Comparison of ENCODE assay signal across 25 cellular contexts in genomic region chr2:144683063-144683740, GRCh38.
DNase-seq lines count a peak whose midpoint lies in the region; ATAC-seq, FAIRE-seq and TF ChIP-seq lines count a peak whose summit lies in the region.
"Had no signal": no experiment of that assay in that cellular context is flagged by ENCODE, and none has a peak within 500 bp of the region (broad histone marks: within the 10 kb centered on the region; RNA-seq: fewer than 3 reads in every experiment).

No MANE protein-coding gene starts in this region.

- H3K4me3 ChIP-seq in Karpas-422 (ENCODE audit: low read length) (peak overlapping the region; percentile 39), OCI-LY1 (ENCODE audit: low read depth, low read length, poor library complexity, severe bottlenecking) (peak overlapping the region; percentile 35), retinal pigment epithelial cell (ENCODE audit: low read length) (no peak overlapping the region), pancreas (no peak overlapping the region), A673 (ENCODE audit: low read depth, low read length, poor library complexity, severe bottlenecking) (no peak overlapping the region)
- H3K4me3 ChIP-seq: SJCRH30, tibial nerve had no signal

- H2AFZ ChIP-seq in Karpas-422 (ENCODE audit: low read length) (no peak overlapping the region), OCI-LY1 (ENCODE audit: low read length) (no peak overlapping the region)

- H3K36me3 ChIP-seq in Karpas-422 (ENCODE audit: insufficient read depth, low read length) = no peaks in the 10 kb centered on the region
- H3K36me3 ChIP-seq in OCI-LY1 (ENCODE audit: insufficient read depth, low read length) = no peaks in the 10 kb centered on the region
- H3K36me3 ChIP-seq in pancreas = no peaks in the 10 kb centered on the region
- H3K36me3 ChIP-seq in A673 (ENCODE audit: insufficient read depth, low read length, poor library complexity, severe bottlenecking) = no peaks in the 10 kb centered on the region
- H3K36me3 ChIP-seq: SJCRH30, tibial nerve had no signal

- no peak for TF ChIP-seq CTCF in OCI-LY1 (IDR thresholded peaks at IDR 0.05; ENCODE audit: low read length)
- no peak for TF ChIP-seq CTCF in retinal pigment epithelial cell (conservative IDR thresholded peaks at IDR 0.05; ENCODE audit: low read depth, low read length)
- TF ChIP-seq CTCF in pancreas (IDR thresholded peaks at IDR 0.05) = no peak
- TF ChIP-seq CTCF in A673 (conservative IDR thresholded peaks at IDR 0.05; ENCODE audit: low read depth, low read length) = no peak

- H3K9me3 ChIP-seq in Karpas-422 (ENCODE audit: low read length) = no peaks in the 10 kb centered on the region
- no peaks in the 10 kb centered on the region for H3K9me3 ChIP-seq in OCI-LY1 (ENCODE audit: low read length)
- H3K9me3 ChIP-seq in pancreas = no peaks in the 10 kb centered on the region
- no peaks in the 10 kb centered on the region for H3K9me3 ChIP-seq in A673 (ENCODE audit: low read depth, low read length, poor library complexity, severe bottlenecking)
- H3K9me3 ChIP-seq: SJCRH30, tibial nerve had no signal

- DNase-seq in Karpas-422 (peak; percentile 93), retinal pigment epithelial cell (ENCODE audit: low read depth) (peak; percentile 44), pancreas (no peak), A673 (ENCODE audit: low spot score) (no peak)
- DNase-seq in stimulated activated CD4-positive, alpha-beta T cell treated with anti-CD3 and anti-CD28 coated beads, Interleukin-2, amount 100 ng/mL, for 48 hours = no peak
- DNase-seq: activated CD4-positive, alpha-beta T cell treated with anti-CD3 and anti-CD28 coated beads, Interleukin-2, amount 50 U/mL, for 48 hours; activated gamma-delta T cell; Calu3; cortex of kidney; H7; hypothalamus; mesenchymal stem cell; naive thymus-derived CD8-positive, alpha-beta T cell; NCI-H1417 treated with DMSO at 0.1 percent for 48 hours; NCI-H510A treated with DMSO at 0.1 percent for 48 hours; SJCRH30; stimulated activated CD4-positive, alpha-beta T cell treated with anti-CD3 and anti-CD28 coated beads, Interleukin-1b, Interleukin-23, amount 100 ng/mL, for 48 hours; stimulated activated naive CD4-positive, alpha-beta T cell treated with Interleukin-2 at 50 U/mL for 16 hours; T-helper 17 cell had no signal

- BruUV-seq in A673 (replicated peaks; lab: Mats Ljungman, UMichigan) = no TSS peak

- FAIRE-seq in pancreas (lab: Jason Lieb, UNC) = no peak
- FAIRE-seq: GM18507 had no signal

- H3K79me2 ChIP-seq in Karpas-422 (ENCODE audit: low read length) (no peaks in the 10 kb centered on the region), OCI-LY1 (ENCODE audit: insufficient read depth, low read length) (no peaks in the 10 kb centered on the region)

- H3K27ac ChIP-seq in Karpas-422 (ENCODE audit: low read length) = peak overlapping the region; percentile 98
- peak overlapping the region; percentile 91 for H3K27ac ChIP-seq in OCI-LY1 (ENCODE audit: low read depth, low read length, poor library complexity, severe bottlenecking)
- no peak overlapping the region for H3K27ac ChIP-seq in pancreas
- H3K27ac ChIP-seq in A673 (ENCODE audit: low read depth, low read length, poor library complexity, severe bottlenecking) = no peak overlapping the region
- H3K27ac ChIP-seq: KMS-11, SJCRH30, VCaP had no signal

- H3K4me1 ChIP-seq in Karpas-422 (ENCODE audit: low read length) = peaks cover 94% of the 10 kb centered on the region
- H3K4me1 ChIP-seq in OCI-LY1 (ENCODE audit: insufficient read depth, low read length, severe bottlenecking) = peaks cover 97% of the 10 kb centered on the region
- no peaks in the 10 kb centered on the region for H3K4me1 ChIP-seq in pancreas
- no peaks in the 10 kb centered on the region for H3K4me1 ChIP-seq in A673 (ENCODE audit: insufficient read depth, low read length, poor library complexity, severe bottlenecking)
- H3K4me1 ChIP-seq: SJCRH30 had no signal

- ATAC-seq in esophagus mucosa (peak; percentile 94), pancreas (no peak)
- ATAC-seq: naive thymus-derived CD8-positive, alpha-beta T cell; T-helper 17 cell had no signal

- intact Hi-C loops in pancreas (cut with DNase I) = no loop called here
- intact Hi-C loops in A673 (cut with micrococcal nuclease; ENCODE audit: unreplicated experiment) = no loop called here

- POLR2A ChIA-PET in A673 (lab: Charles Lee; ENCODE audit: low non-redundant PET) = no interaction called here

- CTCF ChIA-PET in A673 (lab: Charles Lee) = no interaction called here

- H4K20me1 ChIP-seq in Karpas-422 (ENCODE audit: insufficient read depth, low read depth, low read length) (no peaks in the 10 kb centered on the region), OCI-LY1 (ENCODE audit: insufficient read depth, low read length) (no peaks in the 10 kb centered on the region)

- H3F3A ChIP-seq in OCI-LY1 (ENCODE audit: insufficient read depth, low read length) = peaks cover 12% of the 10 kb centered on the region

- H3K27me3 ChIP-seq in Karpas-422 (ENCODE audit: low read length) (no peaks in the 10 kb centered on the region), OCI-LY1 (ENCODE audit: insufficient read depth, low read length) (no peaks in the 10 kb centered on the region), pancreas (no peaks in the 10 kb centered on the region), A673 (replicated peaks; ENCODE audit: insufficient read depth, low read depth, low read length, poor library complexity) (no peaks in the 10 kb centered on the region)
- H3K27me3 ChIP-seq: SJCRH30, tibial nerve had no signal

- H3K4me2 ChIP-seq in Karpas-422 (ENCODE audit: low read depth, low read length, poor library complexity, severe bottlenecking) (peak overlapping the region; percentile 74), OCI-LY1 (ENCODE audit: low read length) (peak overlapping the region; percentile 51)
- H3K4me2 ChIP-seq: KMS-11 had no signal

- H3K9me2 ChIP-seq in Karpas-422 (replicated peaks; ENCODE audit: insufficient read depth, low read length) (no peaks in the 10 kb centered on the region), OCI-LY1 (ENCODE audit: low read depth, low read length) (no peaks in the 10 kb centered on the region)

- WGBS in pancreas, 2 donors = 68 to 76% methylated on average over 6 of the region's 6 CpGs

- H3K9ac ChIP-seq in Karpas-422 (ENCODE audit: low read length) (peak overlapping the region; percentile 68), OCI-LY1 (ENCODE audit: low read length) (peak overlapping the region; percentile 61)
- H3K9ac ChIP-seq: KMS-11 had no signal

Comparison
In these comparisons a context has a peak if more than half of its experiments do, and no peak if none do; other contexts are left out.
1. DNase-seq: peak in Karpas-422 (single experiment) and retinal pigment epithelial cell (single experiment); none in pancreas (0 of 6), A673 (single experiment) and stimulated activated CD4-positive, alpha-beta T cell treated with anti-CD3 and anti-CD28 coated beads, Interleukin-2, amount 100 ng/mL, for 48 hours (0 of 2).
2. H3K27ac ChIP-seq: peak in Karpas-422 (single experiment) and OCI-LY1 (single experiment); none in pancreas (0 of 4) and A673 (single experiment).
3. H3K4me3 ChIP-seq: peak in Karpas-422 (single experiment) and OCI-LY1 (single experiment); none in retinal pigment epithelial cell (single experiment), pancreas (0 of 4) and A673 (single experiment).